Comparison of ENCODE assay signal across 1 cellular context in the genomic region with DNA sequence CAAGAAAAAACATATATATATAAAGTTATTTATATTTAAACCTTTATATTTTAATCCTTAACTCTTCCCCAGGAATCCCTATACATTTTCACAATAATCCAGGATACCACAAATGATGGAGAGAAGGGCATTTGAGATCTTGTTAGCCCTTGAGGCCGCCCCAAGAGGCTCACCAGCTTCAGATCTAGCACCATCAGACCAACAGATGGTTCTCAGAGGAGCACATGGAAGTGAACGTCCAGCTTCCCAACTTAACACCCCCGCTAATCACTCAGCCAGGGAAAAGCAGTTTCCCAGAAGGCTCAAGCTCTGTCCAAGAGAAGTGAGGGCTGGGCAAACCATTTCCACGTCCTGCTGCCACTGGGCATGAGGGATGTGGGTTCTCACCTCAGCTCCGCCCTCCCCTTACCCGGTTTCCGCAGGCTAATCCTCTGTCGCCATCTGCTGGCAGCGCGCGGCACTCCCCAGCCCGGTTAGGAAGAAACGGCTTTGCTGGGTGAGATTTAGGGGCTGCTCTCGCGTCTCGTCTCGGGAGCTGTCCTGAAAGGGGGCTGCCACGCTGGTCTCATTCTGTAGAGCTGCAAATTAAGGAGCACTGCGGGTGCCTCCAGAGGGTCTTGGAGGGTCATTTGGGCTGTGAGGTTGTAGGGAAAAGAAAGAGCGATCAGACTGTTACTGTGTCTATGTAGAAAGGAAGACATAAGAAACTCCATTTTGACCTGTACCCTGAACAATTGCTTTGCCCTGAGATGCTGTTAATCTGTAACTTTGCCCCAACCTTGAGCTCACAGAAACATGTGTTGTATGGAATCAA.
A peak's percentile ranks its signal among the peaks of the same experiment; 100 is the strongest.
TF ChIP-seq lines count a peak whose summit lies in the region.

No MANE protein-coding gene starts in this region.

TF ChIP-seq in K562, 482 proteins besides CTCF, POLR2A, EP300 and RAD21 (continued from another document and continues in another):
- TF ChIP-seq, protein P1, sequence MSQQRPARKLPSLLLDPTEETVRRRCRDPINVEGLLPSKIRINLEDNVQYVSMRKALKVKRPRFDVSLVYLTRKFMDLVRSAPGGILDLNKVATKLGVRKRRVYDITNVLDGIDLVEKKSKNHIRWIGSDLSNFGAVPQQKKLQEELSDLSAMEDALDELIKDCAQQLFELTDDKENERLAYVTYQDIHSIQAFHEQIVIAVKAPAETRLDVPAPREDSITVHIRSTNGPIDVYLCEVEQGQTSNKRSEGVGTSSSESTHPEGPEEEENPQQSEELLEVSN (IDR thresholded peaks at IDR 0.05; ENCODE audit: borderline replicate concordance in 1 of 2, extremely low read depth in 1 of 2, insufficient read depth in 1 of 2, insufficient read length in 1 of 2, low read depth in 1 of 2, low read length in 1 of 2, poor library complexity in 1 of 2, severe bottlenecking in 1 of 2): peak in 1 of 2 experiments; percentile 31
- TF ChIP-seq NR4A1 (CRISPR knock-in tag; IDR thresholded peaks at IDR 0.05) (no peak), NR4A1 (tag; IDR thresholded peaks at IDR 0.05) (peak; percentile 92; the same call in 1 of the 2 replicates), SMAD3 (CRISPR knock-in tag; conservative IDR thresholded peaks at IDR 0.05) (peak; percentile 71; the same call in 1 of the 2 replicates), ZNF311 (CRISPR knock-in tag; IDR thresholded peaks at IDR 0.05) (peak; percentile 69; the same call in 1 of the 2 replicates), SPI1 (IDR thresholded peaks at IDR 0.05; ENCODE audit: borderline replicate concordance, low read depth, low read length) (no peak), NR2F6 (CRISPR knock-in tag; IDR thresholded peaks at IDR 0.05) (no peak), ZNF583 (CRISPR knock-in tag; IDR thresholded peaks at IDR 0.05) (0 out of 2 replicates have a peak, but pooled peaks have one; percentile 54), ZNF41 (CRISPR knock-in tag; conservative IDR thresholded peaks at IDR 0.05) (0 out of 2 replicates have a peak, but pooled peaks have one; percentile 51), ZNF224 (CRISPR knock-in tag; IDR thresholded peaks at IDR 0.05) (no peak), ZC3H8 (IDR thresholded peaks at IDR 0.05) (no peak), SMAD1 (IDR thresholded peaks at IDR 0.05; ENCODE audit: low read depth, low read length, partially characterized antibody) (no peak), EWSR1 (IDR thresholded peaks at IDR 0.05; ENCODE audit: borderline replicate concordance, low read depth, partially characterized antibody) (no peak), POLR2H (tag; IDR thresholded peaks at IDR 0.05; ENCODE audit: low read depth) (no peak), PTTG1 (tag; IDR thresholded peaks at IDR 0.05; ENCODE audit: low read depth) (peak; percentile 67; the same call in 1 of the 2 replicates), CC2D1A (IDR thresholded peaks at IDR 0.05) (peak; percentile 64; the same call in 1 of the 2 replicates), SP1 (CRISPR knock-in tag; IDR thresholded peaks at IDR 0.05) (peak; percentile 42; the same call in 1 of the 2 replicates), ETV6 (IDR thresholded peaks at IDR 0.05; ENCODE audit: borderline replicate concordance in 1 of 2, low read depth in 2 of 2, low read length in 1 of 2) (no peak), ETV6 (CRISPR knock-in tag; IDR thresholded peaks at IDR 0.05; ENCODE audit: borderline replicate concordance) (no peak), ZC3H4 (CRISPR knock-in tag; IDR thresholded peaks at IDR 0.05; ENCODE audit: borderline replicate concordance) (no peak), ZNF23 (CRISPR knock-in tag; IDR thresholded peaks at IDR 0.05) (no peak), HCFC1 (IDR thresholded peaks at IDR 0.05; ENCODE audit: low read depth, low read length) (no peak), RBM22 (IDR thresholded peaks at IDR 0.05; ENCODE audit: low read depth, low read length, poor library complexity, severe bottlenecking) (no peak), ZNF766 (CRISPR knock-in tag; conservative IDR thresholded peaks at IDR 0.05) (0 out of 2 replicates have a peak, but pooled peaks have one; percentile 23), MAZ (CRISPR knock-in tag; conservative IDR thresholded peaks at IDR 0.05 in 1 of 2, IDR thresholded peaks at IDR 0.05 in 1 of 2) (peak; percentile 29 to 90; a peak in 3 of 4 replicates), XRCC5 (IDR thresholded peaks at IDR 0.05; ENCODE audit: low read depth, low read length) (0 out of 2 replicates have a peak, but pooled peaks have one; percentile 63), MEF2D (tag; conservative IDR thresholded peaks at IDR 0.05; ENCODE audit: low read depth) (peak; percentile 69), CSDE1 (IDR thresholded peaks at IDR 0.05) (no peak), ZNF184 (CRISPR knock-in tag; IDR thresholded peaks at IDR 0.05) (no peak), KLF16 (IDR thresholded peaks at IDR 0.05) (peak; percentile 52; the same call in 1 of the 2 replicates), KHSRP (IDR thresholded peaks at IDR 0.05) (no peak), BRF1 (IDR thresholded peaks at IDR 0.05; ENCODE audit: borderline replicate concordance, extremely low read depth, insufficient read length) (no peak), RNF2 (IDR thresholded peaks at IDR 0.05) (no peak), GABPB1 (CRISPR knock-in tag; IDR thresholded peaks at IDR 0.05) (no peak), L3MBTL2 (IDR thresholded peaks at IDR 0.05) (peak; percentile 30; the same call in 1 of the 2 replicates), HMGN3 (IDR thresholded peaks at IDR 0.05; ENCODE audit: borderline replicate concordance, extremely low read depth, insufficient read length, low read depth, low read length) (no peak), DDX20 (tag; IDR thresholded peaks at IDR 0.05; ENCODE audit: low read depth) (peak; percentile 72)
- TF ChIP-seq, protein P2, sequence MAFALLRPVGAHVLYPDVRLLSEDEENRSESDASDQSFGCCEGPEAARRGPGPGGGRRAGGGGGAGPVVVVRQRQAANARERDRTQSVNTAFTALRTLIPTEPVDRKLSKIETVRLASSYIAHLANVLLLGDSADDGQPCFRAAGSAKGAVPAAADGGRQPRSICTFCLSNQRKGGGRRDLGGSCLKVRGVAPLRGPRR (CRISPR knock-in tag; IDR thresholded peaks at IDR 0.05): no peak
- TF ChIP-seq, protein P3, sequence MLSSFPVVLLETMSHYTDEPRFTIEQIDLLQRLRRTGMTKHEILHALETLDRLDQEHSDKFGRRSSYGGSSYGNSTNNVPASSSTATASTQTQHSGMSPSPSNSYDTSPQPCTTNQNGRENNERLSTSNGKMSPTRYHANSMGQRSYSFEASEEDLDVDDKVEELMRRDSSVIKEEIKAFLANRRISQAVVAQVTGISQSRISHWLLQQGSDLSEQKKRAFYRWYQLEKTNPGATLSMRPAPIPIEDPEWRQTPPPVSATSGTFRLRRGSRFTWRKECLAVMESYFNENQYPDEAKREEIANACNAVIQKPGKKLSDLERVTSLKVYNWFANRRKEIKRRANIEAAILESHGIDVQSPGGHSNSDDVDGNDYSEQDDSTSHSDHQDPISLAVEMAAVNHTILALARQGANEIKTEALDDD (IDR thresholded peaks at IDR 0.05): no peak
- TF ChIP-seq, protein P4, sequence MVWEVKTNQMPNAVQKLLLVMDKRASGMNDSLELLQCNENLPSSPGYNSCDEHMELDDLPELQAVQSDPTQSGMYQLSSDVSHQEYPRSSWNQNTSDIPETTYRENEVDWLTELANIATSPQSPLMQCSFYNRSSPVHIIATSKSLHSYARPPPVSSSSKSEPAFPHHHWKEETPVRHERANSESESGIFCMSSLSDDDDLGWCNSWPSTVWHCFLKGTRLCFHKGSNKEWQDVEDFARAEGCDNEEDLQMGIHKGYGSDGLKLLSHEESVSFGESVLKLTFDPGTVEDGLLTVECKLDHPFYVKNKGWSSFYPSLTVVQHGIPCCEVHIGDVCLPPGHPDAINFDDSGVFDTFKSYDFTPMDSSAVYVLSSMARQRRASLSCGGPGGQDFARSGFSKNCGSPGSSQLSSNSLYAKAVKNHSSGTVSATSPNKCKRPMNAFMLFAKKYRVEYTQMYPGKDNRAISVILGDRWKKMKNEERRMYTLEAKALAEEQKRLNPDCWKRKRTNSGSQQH (CRISPR knock-in tag; IDR thresholded peaks at IDR 0.05): no peak
- TF ChIP-seq, protein P5, sequence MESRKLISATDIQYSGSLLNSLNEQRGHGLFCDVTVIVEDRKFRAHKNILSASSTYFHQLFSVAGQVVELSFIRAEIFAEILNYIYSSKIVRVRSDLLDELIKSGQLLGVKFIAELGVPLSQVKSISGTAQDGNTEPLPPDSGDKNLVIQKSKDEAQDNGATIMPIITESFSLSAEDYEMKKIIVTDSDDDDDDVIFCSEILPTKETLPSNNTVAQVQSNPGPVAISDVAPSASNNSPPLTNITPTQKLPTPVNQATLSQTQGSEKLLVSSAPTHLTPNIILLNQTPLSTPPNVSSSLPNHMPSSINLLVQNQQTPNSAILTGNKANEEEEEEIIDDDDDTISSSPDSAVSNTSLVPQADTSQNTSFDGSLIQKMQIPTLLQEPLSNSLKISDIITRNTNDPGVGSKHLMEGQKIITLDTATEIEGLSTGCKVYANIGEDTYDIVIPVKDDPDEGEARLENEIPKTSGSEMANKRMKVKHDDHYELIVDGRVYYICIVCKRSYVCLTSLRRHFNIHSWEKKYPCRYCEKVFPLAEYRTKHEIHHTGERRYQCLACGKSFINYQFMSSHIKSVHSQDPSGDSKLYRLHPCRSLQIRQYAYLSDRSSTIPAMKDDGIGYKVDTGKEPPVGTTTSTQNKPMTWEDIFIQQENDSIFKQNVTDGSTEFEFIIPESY (CRISPR knock-in tag; IDR thresholded peaks at IDR 0.05): no peak
- TF ChIP-seq, protein P6, sequence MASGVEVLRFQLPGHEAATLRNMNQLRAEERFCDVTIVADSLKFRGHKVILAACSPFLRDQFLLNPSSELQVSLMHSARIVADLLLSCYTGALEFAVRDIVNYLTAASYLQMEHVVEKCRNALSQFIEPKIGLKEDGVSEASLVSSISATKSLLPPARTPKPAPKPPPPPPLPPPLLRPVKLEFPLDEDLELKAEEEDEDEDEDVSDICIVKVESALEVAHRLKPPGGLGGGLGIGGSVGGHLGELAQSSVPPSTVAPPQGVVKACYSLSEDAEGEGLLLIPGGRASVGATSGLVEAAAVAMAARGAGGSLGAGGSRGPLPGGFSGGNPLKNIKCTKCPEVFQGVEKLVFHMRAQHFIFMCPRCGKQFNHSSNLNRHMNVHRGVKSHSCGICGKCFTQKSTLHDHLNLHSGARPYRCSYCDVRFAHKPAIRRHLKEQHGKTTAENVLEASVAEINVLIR (CRISPR knock-in tag; IDR thresholded peaks at IDR 0.05): no peak
- TF ChIP-seq, protein P7, sequence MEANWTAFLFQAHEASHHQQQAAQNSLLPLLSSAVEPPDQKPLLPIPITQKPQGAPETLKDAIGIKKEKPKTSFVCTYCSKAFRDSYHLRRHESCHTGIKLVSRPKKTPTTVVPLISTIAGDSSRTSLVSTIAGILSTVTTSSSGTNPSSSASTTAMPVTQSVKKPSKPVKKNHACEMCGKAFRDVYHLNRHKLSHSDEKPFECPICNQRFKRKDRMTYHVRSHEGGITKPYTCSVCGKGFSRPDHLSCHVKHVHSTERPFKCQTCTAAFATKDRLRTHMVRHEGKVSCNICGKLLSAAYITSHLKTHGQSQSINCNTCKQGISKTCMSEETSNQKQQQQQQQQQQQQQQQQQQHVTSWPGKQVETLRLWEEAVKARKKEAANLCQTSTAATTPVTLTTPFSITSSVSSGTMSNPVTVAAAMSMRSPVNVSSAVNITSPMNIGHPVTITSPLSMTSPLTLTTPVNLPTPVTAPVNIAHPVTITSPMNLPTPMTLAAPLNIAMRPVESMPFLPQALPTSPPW (CRISPR knock-in tag; IDR thresholded peaks at IDR 0.05): peak; percentile 64
- TF ChIP-seq, protein P8, sequence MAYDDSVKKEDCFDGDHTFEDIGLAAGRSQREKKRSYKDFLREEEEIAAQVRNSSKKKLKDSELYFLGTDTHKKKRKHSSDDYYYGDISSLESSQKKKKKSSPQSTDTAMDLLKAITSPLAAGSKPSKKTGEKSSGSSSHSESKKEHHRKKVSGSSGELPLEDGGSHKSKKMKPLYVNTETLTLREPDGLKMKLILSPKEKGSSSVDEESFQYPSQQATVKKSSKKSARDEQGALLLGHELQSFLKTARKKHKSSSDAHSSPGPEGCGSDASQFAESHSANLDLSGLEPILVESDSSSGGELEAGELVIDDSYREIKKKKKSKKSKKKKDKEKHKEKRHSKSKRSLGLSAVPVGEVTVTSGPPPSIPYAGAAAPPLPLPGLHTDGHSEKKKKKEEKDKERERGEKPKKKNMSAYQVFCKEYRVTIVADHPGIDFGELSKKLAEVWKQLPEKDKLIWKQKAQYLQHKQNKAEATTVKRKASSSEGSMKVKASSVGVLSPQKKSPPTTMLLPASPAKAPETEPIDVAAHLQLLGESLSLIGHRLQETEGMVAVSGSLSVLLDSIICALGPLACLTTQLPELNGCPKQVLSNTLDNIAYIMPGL (CRISPR knock-in tag; IDR thresholded peaks at IDR 0.05): no peak
- TF ChIP-seq, protein P9, sequence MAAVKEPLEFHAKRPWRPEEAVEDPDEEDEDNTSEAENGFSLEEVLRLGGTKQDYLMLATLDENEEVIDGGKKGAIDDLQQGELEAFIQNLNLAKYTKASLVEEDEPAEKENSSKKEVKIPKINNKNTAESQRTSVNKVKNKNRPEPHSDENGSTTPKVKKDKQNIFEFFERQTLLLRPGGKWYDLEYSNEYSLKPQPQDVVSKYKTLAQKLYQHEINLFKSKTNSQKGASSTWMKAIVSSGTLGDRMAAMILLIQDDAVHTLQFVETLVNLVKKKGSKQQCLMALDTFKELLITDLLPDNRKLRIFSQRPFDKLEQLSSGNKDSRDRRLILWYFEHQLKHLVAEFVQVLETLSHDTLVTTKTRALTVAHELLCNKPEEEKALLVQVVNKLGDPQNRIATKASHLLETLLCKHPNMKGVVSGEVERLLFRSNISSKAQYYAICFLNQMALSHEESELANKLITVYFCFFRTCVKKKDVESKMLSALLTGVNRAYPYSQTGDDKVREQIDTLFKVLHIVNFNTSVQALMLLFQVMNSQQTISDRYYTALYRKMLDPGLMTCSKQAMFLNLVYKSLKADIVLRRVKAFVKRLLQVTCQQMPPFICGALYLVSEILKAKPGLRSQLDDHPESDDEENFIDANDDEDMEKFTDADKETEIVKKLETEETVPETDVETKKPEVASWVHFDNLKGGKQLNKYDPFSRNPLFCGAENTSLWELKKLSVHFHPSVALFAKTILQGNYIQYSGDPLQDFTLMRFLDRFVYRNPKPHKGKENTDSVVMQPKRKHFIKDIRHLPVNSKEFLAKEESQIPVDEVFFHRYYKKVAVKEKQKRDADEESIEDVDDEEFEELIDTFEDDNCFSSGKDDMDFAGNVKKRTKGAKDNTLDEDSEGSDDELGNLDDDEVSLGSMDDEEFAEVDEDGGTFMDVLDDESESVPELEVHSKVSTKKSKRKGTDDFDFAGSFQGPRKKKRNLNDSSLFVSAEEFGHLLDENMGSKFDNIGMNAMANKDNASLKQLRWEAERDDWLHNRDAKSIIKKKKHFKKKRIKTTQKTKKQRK (IDR thresholded peaks at IDR 0.05; ENCODE audit: borderline replicate concordance, low read depth, low read length): no peak
- TF ChIP-seq, protein P10, sequence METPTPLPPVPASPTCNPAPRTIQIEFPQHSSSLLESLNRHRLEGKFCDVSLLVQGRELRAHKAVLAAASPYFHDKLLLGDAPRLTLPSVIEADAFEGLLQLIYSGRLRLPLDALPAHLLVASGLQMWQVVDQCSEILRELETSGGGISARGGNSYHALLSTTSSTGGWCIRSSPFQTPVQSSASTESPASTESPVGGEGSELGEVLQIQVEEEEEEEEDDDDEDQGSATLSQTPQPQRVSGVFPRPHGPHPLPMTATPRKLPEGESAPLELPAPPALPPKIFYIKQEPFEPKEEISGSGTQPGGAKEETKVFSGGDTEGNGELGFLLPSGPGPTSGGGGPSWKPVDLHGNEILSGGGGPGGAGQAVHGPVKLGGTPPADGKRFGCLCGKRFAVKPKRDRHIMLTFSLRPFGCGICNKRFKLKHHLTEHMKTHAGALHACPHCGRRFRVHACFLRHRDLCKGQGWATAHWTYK (CRISPR knock-in tag; IDR thresholded peaks at IDR 0.05): peak; percentile 61; the same call in 1 of the 2 replicates
